Comparison of ENCODE assay signal across 6 cellular contexts in genomic region chr14:38860530-38860929, GRCh38.
"Had no signal": no experiment of that assay in that cellular context is flagged by ENCODE, and none has a peak within 500 bp of the region (broad histone marks: within the 10 kb centered on the region; RNA-seq: fewer than 3 reads in every experiment).

No MANE protein-coding gene starts in this region.

- H3K27ac Mint-ChIP-seq: IgD-negative memory B cell had no signal

- ATAC-seq: K562 had no signal

- DNase-seq: IMR-90, KBM-7 had no signal

- FAIRE-seq: HTR-8/SVneo, K562 had no signal

- H3K36me3 Mint-ChIP-seq: IgD-negative memory B cell had no signal

- H3K4me3 ChIP-seq: K562 had no signal

- H3K4me1 Mint-ChIP-seq: IgD-negative memory B cell had no signal

- H3K4me3 Mint-ChIP-seq: IgD-negative memory B cell had no signal

- H3K27ac ChIP-seq: HL-60 had no signal
